ENCODE assay signal across 8 cellular contexts in the genomic region with DNA sequence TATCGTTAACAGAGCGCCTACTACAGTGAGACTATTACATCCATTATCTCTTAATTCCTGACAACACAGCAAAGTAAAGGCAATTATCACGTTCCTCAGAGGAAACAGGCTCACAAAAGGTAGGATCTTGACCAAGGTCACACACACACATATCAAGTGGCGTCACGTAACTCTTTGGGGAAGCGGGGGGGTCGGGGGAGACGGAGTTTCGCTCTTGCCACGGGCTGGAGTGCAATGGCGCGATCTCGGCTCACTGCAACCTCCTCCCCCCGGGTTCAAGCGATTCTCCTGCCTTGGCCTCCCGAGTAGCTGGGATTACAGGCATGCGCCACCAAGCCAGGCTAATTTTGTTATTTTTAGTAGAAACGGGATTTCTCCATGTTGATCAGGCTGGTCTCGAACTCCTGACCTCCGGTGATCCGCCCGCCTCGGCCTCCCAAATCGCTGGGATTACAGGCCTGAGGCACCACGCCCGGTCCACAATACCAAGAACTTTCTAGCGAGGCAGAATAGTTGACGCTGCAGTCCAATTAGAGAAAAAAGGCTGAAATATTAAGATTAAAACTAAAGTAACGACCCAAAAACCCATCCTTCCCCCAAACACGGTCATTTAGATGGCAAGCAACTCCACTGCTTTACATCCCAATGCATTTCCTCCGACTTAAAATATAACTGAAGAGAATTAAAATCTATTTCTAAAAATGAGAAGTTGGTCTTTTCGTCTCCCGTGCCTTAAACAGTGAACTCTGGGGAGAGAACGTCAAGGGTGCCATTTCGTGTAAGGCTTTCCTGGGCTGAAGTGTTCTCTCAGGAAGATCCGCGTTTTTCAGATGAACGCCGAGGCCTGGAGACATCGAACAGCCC. TPM values are rescaled to one million over a fixed set of nuclear protein-coding genes. Genes with fewer than 3 reads are reported as not detected.
DNase-seq lines count a peak whose midpoint lies in the region; ATAC-seq and TF ChIP-seq lines count a peak whose summit lies in the region.

No MANE protein-coding gene starts in this region.

- CTCF ChIA-PET in Panc1 (lab: Charles Lee), result no interaction called here

- H3K9me3 ChIP-seq in Panc1 (ENCODE audit: control insufficient read depth, insufficient read depth, low read depth, low read length), result no peaks in the 10 kb centered on the region

- intact Hi-C loops in Panc1 (cut with micrococcal nuclease; ENCODE audit: unreplicated experiment), result no loop called here
- intact Hi-C loops in left cardiac atrium (cut with DNase I), result loop anchor here (5.0 to 10.0 kb wide), 2 partner anchors 60 to 62 kb away; no protein-coding TSS in a partner anchor

- H3K27me3 ChIP-seq in Panc1 (ENCODE audit: control insufficient read depth, insufficient read depth, low read length), result no peaks in the 10 kb centered on the region

- peaks cover 30% of the 10 kb centered on the region for H3K36me3 ChIP-seq in Panc1 (ENCODE audit: control insufficient read depth, insufficient read depth, low read length)

- peaks cover 8% of the 10 kb centered on the region; the same call in 1 of the 2 replicates for H3K4me1 ChIP-seq in Panc1 (ENCODE audit: control insufficient read depth, insufficient read depth, low read length)

- H3K4me3 ChIP-seq in Panc1 (ENCODE audit: low read depth in 2 of 2, low read length in 2 of 2) (peak overlapping the region; percentile 74 to 83), skeletal muscle cell (ENCODE audit: low read depth, low read length) (peak overlapping the region; percentile 85)

- no peak for TF ChIP-seq CTCF in Panc1 (IDR thresholded peaks at IDR 0.05)

- no peak for ATAC-seq in Panc1
- ATAC-seq in left cardiac atrium, result peak in 1 of 2 donors; percentile 13
- no peak for ATAC-seq in HG03354 (IDR thresholded peaks at IDR 0.05; ENCODE audit: poor library complexity, severe bottlenecking, unreplicated experiment)

- DNase-seq in DMS79 treated with DMSO at 0.1 percent for 48 hours (lab: John Stamatoyannopoulos, UW), result peak; percentile 3
- DNase-seq in DMS79 (lab: John Stamatoyannopoulos, UW), result no peak
- DNase-seq in Panc1 (ENCODE audit: low read depth, low spot score), result no peak
- peak; percentile 65 for DNase-seq in activated naive CD4-positive, alpha-beta T cell treated with Interleukin-2 at 50 U/mL for 16 hours
- DNase-seq in left cardiac atrium, result peak; percentile 69
- no peak for DNase-seq in skeletal muscle cell (ENCODE audit: low read depth)
- no peak for DNase-seq in COLO829 (ENCODE audit: low spot score)

- H3K27ac ChIP-seq in Panc1 (ENCODE audit: low read length), result peak overlapping the region; percentile 98

- POLR2A ChIA-PET in Panc1 (lab: Charles Lee), result no interaction called here

- in situ Hi-C loops in Panc1 (cut with HindIII; ENCODE audit: low pct_unique_long_range_greater_than_20kb, low sequenced_read_pairs), result no loop called here

- no TSS peak for BruUV-seq in Panc1 (replicated peaks; lab: Mats Ljungman, UMichigan)

RNA-seq across cellular contexts. Expression of a gene that starts 1.1 kb away (rescaled TPM):
- total RNA-seq in Panc1 (2021; ENCODE audit: unreplicated experiment), result 277 TPM
- polyA plus RNA-seq in Panc1 (2012; ENCODE audit: insufficient read length), result 117 TPM
- 100 to 1,000 TPM; 209 to 220 TPM for total RNA-seq in left cardiac atrium

RNA-seq across cellular contexts. Expression of a gene that starts 37.1 kb away (rescaled TPM):
- total RNA-seq in Panc1 (2021; ENCODE audit: unreplicated experiment) (11.6 TPM), left cardiac atrium (10 to 100 TPM in 1 of 2 donors, 1 to 10 TPM in 1; 9.2 to 10.1 TPM)
- polyA plus RNA-seq in Panc1 (2012; ENCODE audit: insufficient read length), result 12.0 TPM

RNA-seq across cellular contexts. Expression of a gene that starts 50.0 kb away (rescaled TPM):
- total RNA-seq in Panc1 (2021; ENCODE audit: unreplicated experiment) (0.18 TPM), left cardiac atrium (10 to 100 TPM in 1 of 2 donors, 1 to 10 TPM in 1; 7.2 to 15.9 TPM)
- 0.81 TPM for polyA plus RNA-seq in Panc1 (2012; ENCODE audit: insufficient read length)

Comparison
In these comparisons a context has a peak if more than half of its experiments do, and no peak if none do; other contexts are left out.
1. DNase-seq: peak in DMS79 treated with DMSO at 0.1 percent for 48 hours (single experiment), activated naive CD4-positive, alpha-beta T cell treated with Interleukin-2 at 50 U/mL for 16 hours (single experiment) and left cardiac atrium (single experiment); none in DMS79 (single experiment), Panc1 (single experiment), skeletal muscle cell (single experiment) and COLO829 (single experiment).